10 cellular contexts compared by ENCODE assay signal in the genomic region with DNA sequence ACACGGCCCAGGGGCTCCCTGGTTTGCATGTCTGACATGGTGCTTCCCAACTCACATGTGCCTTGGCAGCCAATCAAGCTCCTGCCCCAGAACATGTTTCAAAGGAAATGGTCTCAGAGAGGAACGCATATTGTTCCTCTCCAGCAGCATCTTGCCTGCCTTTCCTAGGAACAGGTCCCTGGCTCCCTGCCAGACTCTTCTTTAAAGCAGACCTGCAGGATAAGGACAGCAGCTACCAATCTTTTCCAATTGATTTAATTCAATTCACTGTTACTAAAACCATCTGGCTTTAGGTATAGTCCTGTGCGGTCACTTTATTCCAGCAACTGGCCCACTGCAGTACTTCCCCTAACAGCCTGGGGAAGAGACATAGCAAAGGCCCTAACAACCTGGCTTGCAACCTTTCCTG.
A peak's percentile ranks its signal among the peaks of the same experiment; 100 is the strongest.
DNase-seq lines count a peak whose midpoint lies in the region; ATAC-seq and TF ChIP-seq lines count a peak whose summit lies in the region.
"Had no signal": no experiment of that assay in that cellular context is flagged by ENCODE, and none has a peak within 500 bp of the region (broad histone marks: within the 10 kb centered on the region; RNA-seq: fewer than 3 reads in every experiment).

No MANE protein-coding gene starts in this region.

- no peaks in the 10 kb centered on the region for H3K27me3 ChIP-seq in neutrophil

- no peaks in the 10 kb centered on the region for H3K9me3 ChIP-seq in neutrophil

- H3K36me3 Mint-ChIP-seq in stimulated activated memory B cell treated with anti-CD40 and anti-IgM and Interleukin-4, amounts not matched to agents 10 μg/mL and 1 μg/mL and 100 μg/mL, for 72 hours = peaks cover 26% of the 10 kb centered on the region

- H3K27me3 Mint-ChIP-seq in stimulated activated memory B cell treated with anti-CD40 and anti-IgM and Interleukin-4, amounts not matched to agents 10 μg/mL and 1 μg/mL and 100 μg/mL, for 72 hours = no peaks in the 10 kb centered on the region

- H3K4me3 Mint-ChIP-seq in stimulated activated memory B cell treated with anti-CD40 and anti-IgM and Interleukin-4, amounts not matched to agents 10 μg/mL and 1 μg/mL and 100 μg/mL, for 72 hours = no peak overlapping the region

- TF ChIP-seq CTCF in epithelial cell of esophagus (IDR thresholded peaks at IDR 0.05; ENCODE audit: insufficient read depth, low read depth, low read length, missing control alignments) (no peak), neutrophil (IDR thresholded peaks at IDR 0.05) (no peak)

- no peak for ATAC-seq in GM21717 (IDR thresholded peaks at IDR 0.05; ENCODE audit: unreplicated experiment)
- no peak for ATAC-seq in stimulated activated memory B cell treated with anti-CD40 and anti-IgM and Interleukin-4, amounts not matched to agents 10 μg/mL and 1 μg/mL and 100 μg/mL, for 72 hours

- peaks cover 17 to 28% of the 10 kb centered on the region in 2 experiments for H3K4me1 ChIP-seq in neutrophil (ENCODE audit: control insufficient read depth in 1 of 2, insufficient read depth in 1 of 2, low read depth in 1 of 2, low read length in 1 of 2)

- peak overlapping the region; percentile 73 for H3K27ac ChIP-seq in neutrophil

- peak; percentile 17 for DNase-seq in GM03348 (ENCODE audit: low spot score)
- DNase-seq in NCI-H345 treated with DMSO at 0.1 percent for 48 hours (lab: John Stamatoyannopoulos, UW; ENCODE audit: unreplicated experiment) = peak; percentile 64
- DNase-seq in epithelial cell of esophagus (ENCODE audit: low read depth) = peak; percentile 95
- no peak for DNase-seq in retina
- no peak for DNase-seq in activated gamma-delta T cell treated with Interleukin-2 at 50 U/mL for 16 hours
- DNase-seq: HCEC 1CT; stimulated activated CD4-positive, alpha-beta T cell treated with anti-CD3 and anti-CD28 coated beads, Interleukin-1b, Interleukin-23, amount 100 ng/mL, for 48 hours had no signal

- H3K4me1 Mint-ChIP-seq in stimulated activated memory B cell treated with anti-CD40 and anti-IgM and Interleukin-4, amounts not matched to agents 10 μg/mL and 1 μg/mL and 100 μg/mL, for 72 hours = no peaks in the 10 kb centered on the region

- no peak overlapping the region for H3K27ac Mint-ChIP-seq in stimulated activated memory B cell treated with anti-CD40 and anti-IgM and Interleukin-4, amounts not matched to agents 10 μg/mL and 1 μg/mL and 100 μg/mL, for 72 hours

- H3K4me3 ChIP-seq in epithelial cell of esophagus (ENCODE audit: low read length) = no peak overlapping the region
- no peak overlapping the region for H3K4me3 ChIP-seq in neutrophil (ENCODE audit: low read depth in 1 of 2, low read length in 1 of 2)

- no peaks in the 10 kb centered on the region for H3K9me3 Mint-ChIP-seq in stimulated activated memory B cell treated with anti-CD40 and anti-IgM and Interleukin-4, amounts not matched to agents 10 μg/mL and 1 μg/mL and 100 μg/mL, for 72 hours

- H3K36me3 ChIP-seq in neutrophil = no peaks in the 10 kb centered on the region

Comparison
In these comparisons a context has a peak if more than half of its experiments do, and no peak if none do; other contexts are left out.
1. DNase-seq: peak in GM03348 (single experiment), NCI-H345 treated with DMSO at 0.1 percent for 48 hours (single experiment) and epithelial cell of esophagus (single experiment); none in retina (single experiment) and activated gamma-delta T cell treated with Interleukin-2 at 50 U/mL for 16 hours (single experiment).